In genomic region chr16:69114976-69115355, GRCh38 we compare ENCODE assay signal across 20 cellular contexts.
"Had no signal": no experiment of that assay in that cellular context is flagged by ENCODE, and none has a peak within 500 bp of the region (broad histone marks: within the 10 kb centered on the region; RNA-seq: fewer than 3 reads in every experiment).

No MANE protein-coding gene starts in this region.

- DNase-seq: IMR-90, Kasumi-1, KG1, MM.1S, NCI-H1092 treated with DMSO at 0.1 percent for 48 hours, NCI-H1436, NCI-H187, NCI-H2029, NCI-H2081 treated with DMSO at 0.1 percent for 48 hours, NCI-H2171, NCI-H226, NCI-H446, NCI-H510A, NCI-H524 treated with DMSO at 0.1 percent for 48 hours, NCI-H69, NCI-H774, Right ventricle myocardium superior, RPMI8226, SIG-M5 had no signal

- ATAC-seq: HepG2 had no signal
